In the genomic region with DNA sequence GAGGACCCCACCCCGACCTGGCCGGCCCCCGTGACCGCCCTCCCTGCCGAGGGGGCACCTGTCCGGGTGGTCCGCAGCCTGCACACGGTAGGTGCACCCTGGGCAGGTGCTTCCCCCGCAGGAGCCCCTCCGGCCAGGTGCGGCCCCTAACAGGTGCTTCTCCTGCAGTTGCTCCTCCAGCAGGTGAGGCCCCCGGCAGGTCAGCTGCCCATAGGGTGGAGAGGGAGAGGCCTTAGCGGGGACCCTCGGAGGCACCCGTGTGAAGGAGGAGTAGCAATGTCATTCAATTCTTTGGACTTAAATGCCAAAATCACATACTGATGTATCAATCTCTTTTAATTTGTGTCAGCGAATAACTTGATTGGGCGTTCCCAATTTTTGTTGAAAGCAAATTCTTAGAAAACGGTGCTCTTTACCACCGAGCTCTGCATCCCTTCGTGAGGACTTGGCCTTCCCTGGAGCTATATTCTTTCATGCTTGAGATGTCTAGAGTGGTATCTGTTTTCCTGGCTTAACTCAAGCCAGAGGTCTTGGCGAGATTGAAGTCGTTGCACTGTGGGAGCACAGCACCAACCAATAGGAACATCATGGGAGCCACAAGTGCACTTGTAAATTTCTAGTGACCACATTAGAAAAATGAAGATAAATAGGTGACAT, we compare ENCODE assay signal across 8 cellular contexts. TPM values are rescaled to one million over a fixed set of nuclear protein-coding genes. Genes with fewer than 3 reads are reported as not detected.
A peak's percentile ranks its signal among the peaks of the same experiment; 100 is the strongest.
DNase-seq lines count a peak whose midpoint lies in the region; ATAC-seq and TF ChIP-seq lines count a peak whose summit lies in the region.

No MANE protein-coding gene starts in this region.

- no peak for DNase-seq in CD4-positive, alpha-beta T cell
- no peak for DNase-seq in T-helper 17 cell
- peak; percentile 27 for DNase-seq in fibroblast of the aortic adventitia (ENCODE audit: low read depth)
- DNase-seq in renal cortical epithelial cell (ENCODE audit: low read depth): peak; percentile 15
- DNase-seq in LoVo (ENCODE audit: low spot score): no peak
- DNase-seq in GF-D8 (lab: John Stamatoyannopoulos, UW): no peak
- DNase-seq in midbrain (lab: John Stamatoyannopoulos, UW): no peak

- intact Hi-C loops in CD4-positive, alpha-beta T cell (cut with DNase I, micrococcal nuclease): loop anchor here (10.0 kb wide), 2 partner anchors 119 to 1561 kb away; a partner anchor contains a TSS

- peaks cover 7% of the 10 kb centered on the region for H3K36me3 Mint-ChIP-seq in CD4-positive, alpha-beta T cell (ENCODE audit: low read depth)
- peaks cover 4% of the 10 kb centered on the region for H3K36me3 Mint-ChIP-seq in T-helper 17 cell (ENCODE audit: low read depth)

- peaks cover 24% of the 10 kb centered on the region for H3K4me1 Mint-ChIP-seq in CD4-positive, alpha-beta T cell (ENCODE audit: low read depth)
- peaks cover 25% of the 10 kb centered on the region for H3K4me1 Mint-ChIP-seq in T-helper 17 cell

- peak overlapping the region; percentile 75 for H3K4me3 ChIP-seq in fibroblast of the aortic adventitia (ENCODE audit: low read depth, low read length)

- ATAC-seq in CD4-positive, alpha-beta T cell (ENCODE audit: poor library complexity): no peak
- ATAC-seq in HG02885 (IDR thresholded peaks at IDR 0.05; ENCODE audit: poor library complexity, unreplicated experiment) (peak; percentile 11), T-helper 17 cell (no peak)

- H3K27me3 Mint-ChIP-seq in CD4-positive, alpha-beta T cell: no peaks in the 10 kb centered on the region
- H3K27me3 Mint-ChIP-seq in T-helper 17 cell: peaks cover 2% of the 10 kb centered on the region

- peak overlapping the region; percentile 70 for H3K27ac ChIP-seq in CD4-positive, alpha-beta T cell (ENCODE audit: low read depth, low read length)

- CTCF ChIA-PET in CD4-positive, alpha-beta T cell (lab: Charles Lee): interaction anchor here (0.9 to 1.9 kb wide), 4 partner anchors 9 to 124 kb away, joined by 3 to 8 read pairs (median 4); a partner anchor contains a TSS

- no peaks in the 10 kb centered on the region for H3K9me3 ChIP-seq in CD4-positive, alpha-beta T cell (ENCODE audit: control insufficient read depth, low read length)
- H3K9me3 ChIP-seq in T-helper 17 cell (ENCODE audit: control insufficient read depth, low read length, poor library complexity, severe bottlenecking): no peaks in the 10 kb centered on the region

- peak overlapping the region; percentile 68 for H3K4me3 Mint-ChIP-seq in CD4-positive, alpha-beta T cell
- H3K4me3 Mint-ChIP-seq in T-helper 17 cell: peak overlapping the region; percentile 91

- H3K27me3 ChIP-seq in CD4-positive, alpha-beta T cell (ENCODE audit: control insufficient read depth, insufficient read depth, low read length): no peaks in the 10 kb centered on the region

- peak overlapping the region; percentile 62 for H3K27ac Mint-ChIP-seq in CD4-positive, alpha-beta T cell
- peak overlapping the region; percentile 62 for H3K27ac Mint-ChIP-seq in T-helper 17 cell

- no peaks in the 10 kb centered on the region for H3K9me3 Mint-ChIP-seq in CD4-positive, alpha-beta T cell

- POLR2A ChIA-PET in CD4-positive, alpha-beta T cell (lab: Charles Lee): interaction anchor here (0.9 to 1.9 kb wide), 17 partner anchors 9 to 272 kb away, joined by 3 to 13 read pairs (median 4); a partner anchor contains a TSS

- TF ChIP-seq CTCF in CD4-positive, alpha-beta T cell (IDR thresholded peaks at IDR 0.05): no peak
- no peak for TF ChIP-seq CTCF in fibroblast of the aortic adventitia (IDR thresholded peaks at IDR 0.05; ENCODE audit: insufficient read depth, low read length)

RNA-seq across cellular contexts. Expression of a gene that starts 0.8 kb away (rescaled TPM):
- total RNA-seq in CD4-positive, alpha-beta T cell: 10 to 100 TPM in 1 of 2 experiments, 1 to 10 TPM in 1; 9.9 to 11.8 TPM
- 10 to 100 TPM in 1 of 2 donors, 1 to 10 TPM in 1; 8.8 to 38.7 TPM for total RNA-seq in T-helper 17 cell
- 8.9 and 35.0 TPM in 2 replicates for total RNA-seq in fibroblast of the aortic adventitia (ENCODE audit: low replicate concordance)
- total RNA-seq in renal cortical epithelial cell: 6.1 and 17.5 TPM in 2 replicates

Comparison
In these comparisons a context has a peak if more than half of its experiments do, and no peak if none do; other contexts are left out.
1. DNase-seq: peak in fibroblast of the aortic adventitia (single experiment) and renal cortical epithelial cell (single experiment); none in CD4-positive, alpha-beta T cell (0 of 10), T-helper 17 cell (0 of 3), LoVo (single experiment), GF-D8 (single experiment) and midbrain (single experiment).